In the genomic region with DNA sequence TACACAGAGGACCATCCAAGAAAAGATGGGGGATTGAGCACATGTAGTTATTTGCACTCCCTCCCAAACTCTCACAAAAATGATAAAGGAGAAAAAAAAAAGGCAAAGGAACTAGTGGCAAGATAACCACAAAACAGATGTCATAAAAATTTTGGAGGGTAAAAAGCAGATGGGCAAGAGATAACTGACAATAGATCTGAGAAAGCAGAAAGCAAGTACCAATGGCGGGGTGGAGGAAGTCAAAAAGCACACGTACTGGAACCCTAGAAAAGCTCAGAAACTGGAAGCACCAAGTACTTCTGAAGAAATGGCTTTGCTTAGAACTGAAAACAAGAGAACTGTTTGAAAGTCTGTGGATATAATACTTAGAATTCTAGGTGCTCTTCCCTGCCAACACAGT, we compare ENCODE assay signal across 1 cellular context.
TF ChIP-seq lines count a peak whose summit lies in the region.

No MANE protein-coding gene starts in this region.

TF ChIP-seq in H1, 55 proteins besides CTCF, POLR2A, EP300 and RAD21 (continued from another document):
- TF ChIP-seq, protein P1, sequence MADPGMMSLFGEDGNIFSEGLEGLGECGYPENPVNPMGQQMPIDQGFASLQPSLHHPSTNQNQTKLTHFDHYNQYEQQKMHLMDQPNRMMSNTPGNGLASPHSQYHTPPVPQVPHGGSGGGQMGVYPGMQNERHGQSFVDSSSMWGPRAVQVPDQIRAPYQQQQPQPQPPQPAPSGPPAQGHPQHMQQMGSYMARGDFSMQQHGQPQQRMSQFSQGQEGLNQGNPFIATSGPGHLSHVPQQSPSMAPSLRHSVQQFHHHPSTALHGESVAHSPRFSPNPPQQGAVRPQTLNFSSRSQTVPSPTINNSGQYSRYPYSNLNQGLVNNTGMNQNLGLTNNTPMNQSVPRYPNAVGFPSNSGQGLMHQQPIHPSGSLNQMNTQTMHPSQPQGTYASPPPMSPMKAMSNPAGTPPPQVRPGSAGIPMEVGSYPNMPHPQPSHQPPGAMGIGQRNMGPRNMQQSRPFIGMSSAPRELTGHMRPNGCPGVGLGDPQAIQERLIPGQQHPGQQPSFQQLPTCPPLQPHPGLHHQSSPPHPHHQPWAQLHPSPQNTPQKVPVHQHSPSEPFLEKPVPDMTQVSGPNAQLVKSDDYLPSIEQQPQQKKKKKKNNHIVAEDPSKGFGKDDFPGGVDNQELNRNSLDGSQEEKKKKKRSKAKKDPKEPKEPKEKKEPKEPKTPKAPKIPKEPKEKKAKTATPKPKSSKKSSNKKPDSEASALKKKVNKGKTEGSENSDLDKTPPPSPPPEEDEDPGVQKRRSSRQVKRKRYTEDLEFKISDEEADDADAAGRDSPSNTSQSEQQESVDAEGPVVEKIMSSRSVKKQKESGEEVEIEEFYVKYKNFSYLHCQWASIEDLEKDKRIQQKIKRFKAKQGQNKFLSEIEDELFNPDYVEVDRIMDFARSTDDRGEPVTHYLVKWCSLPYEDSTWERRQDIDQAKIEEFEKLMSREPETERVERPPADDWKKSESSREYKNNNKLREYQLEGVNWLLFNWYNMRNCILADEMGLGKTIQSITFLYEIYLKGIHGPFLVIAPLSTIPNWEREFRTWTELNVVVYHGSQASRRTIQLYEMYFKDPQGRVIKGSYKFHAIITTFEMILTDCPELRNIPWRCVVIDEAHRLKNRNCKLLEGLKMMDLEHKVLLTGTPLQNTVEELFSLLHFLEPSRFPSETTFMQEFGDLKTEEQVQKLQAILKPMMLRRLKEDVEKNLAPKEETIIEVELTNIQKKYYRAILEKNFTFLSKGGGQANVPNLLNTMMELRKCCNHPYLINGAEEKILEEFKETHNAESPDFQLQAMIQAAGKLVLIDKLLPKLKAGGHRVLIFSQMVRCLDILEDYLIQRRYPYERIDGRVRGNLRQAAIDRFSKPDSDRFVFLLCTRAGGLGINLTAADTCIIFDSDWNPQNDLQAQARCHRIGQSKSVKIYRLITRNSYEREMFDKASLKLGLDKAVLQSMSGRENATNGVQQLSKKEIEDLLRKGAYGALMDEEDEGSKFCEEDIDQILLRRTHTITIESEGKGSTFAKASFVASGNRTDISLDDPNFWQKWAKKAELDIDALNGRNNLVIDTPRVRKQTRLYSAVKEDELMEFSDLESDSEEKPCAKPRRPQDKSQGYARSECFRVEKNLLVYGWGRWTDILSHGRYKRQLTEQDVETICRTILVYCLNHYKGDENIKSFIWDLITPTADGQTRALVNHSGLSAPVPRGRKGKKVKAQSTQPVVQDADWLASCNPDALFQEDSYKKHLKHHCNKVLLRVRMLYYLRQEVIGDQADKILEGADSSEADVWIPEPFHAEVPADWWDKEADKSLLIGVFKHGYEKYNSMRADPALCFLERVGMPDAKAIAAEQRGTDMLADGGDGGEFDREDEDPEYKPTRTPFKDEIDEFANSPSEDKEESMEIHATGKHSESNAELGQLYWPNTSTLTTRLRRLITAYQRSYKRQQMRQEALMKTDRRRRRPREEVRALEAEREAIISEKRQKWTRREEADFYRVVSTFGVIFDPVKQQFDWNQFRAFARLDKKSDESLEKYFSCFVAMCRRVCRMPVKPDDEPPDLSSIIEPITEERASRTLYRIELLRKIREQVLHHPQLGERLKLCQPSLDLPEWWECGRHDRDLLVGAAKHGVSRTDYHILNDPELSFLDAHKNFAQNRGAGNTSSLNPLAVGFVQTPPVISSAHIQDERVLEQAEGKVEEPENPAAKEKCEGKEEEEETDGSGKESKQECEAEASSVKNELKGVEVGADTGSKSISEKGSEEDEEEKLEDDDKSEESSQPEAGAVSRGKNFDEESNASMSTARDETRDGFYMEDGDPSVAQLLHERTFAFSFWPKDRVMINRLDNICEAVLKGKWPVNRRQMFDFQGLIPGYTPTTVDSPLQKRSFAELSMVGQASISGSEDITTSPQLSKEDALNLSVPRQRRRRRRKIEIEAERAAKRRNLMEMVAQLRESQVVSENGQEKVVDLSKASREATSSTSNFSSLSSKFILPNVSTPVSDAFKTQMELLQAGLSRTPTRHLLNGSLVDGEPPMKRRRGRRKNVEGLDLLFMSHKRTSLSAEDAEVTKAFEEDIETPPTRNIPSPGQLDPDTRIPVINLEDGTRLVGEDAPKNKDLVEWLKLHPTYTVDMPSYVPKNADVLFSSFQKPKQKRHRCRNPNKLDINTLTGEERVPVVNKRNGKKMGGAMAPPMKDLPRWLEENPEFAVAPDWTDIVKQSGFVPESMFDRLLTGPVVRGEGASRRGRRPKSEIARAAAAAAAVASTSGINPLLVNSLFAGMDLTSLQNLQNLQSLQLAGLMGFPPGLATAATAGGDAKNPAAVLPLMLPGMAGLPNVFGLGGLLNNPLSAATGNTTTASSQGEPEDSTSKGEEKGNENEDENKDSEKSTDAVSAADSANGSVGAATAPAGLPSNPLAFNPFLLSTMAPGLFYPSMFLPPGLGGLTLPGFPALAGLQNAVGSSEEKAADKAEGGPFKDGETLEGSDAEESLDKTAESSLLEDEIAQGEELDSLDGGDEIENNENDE (IDR thresholded peaks at IDR 0.05; ENCODE audit: insufficient replicate concordance, low read length), result no peak
